Comparison of ENCODE assay signal across 18 cellular contexts in the genomic region with DNA sequence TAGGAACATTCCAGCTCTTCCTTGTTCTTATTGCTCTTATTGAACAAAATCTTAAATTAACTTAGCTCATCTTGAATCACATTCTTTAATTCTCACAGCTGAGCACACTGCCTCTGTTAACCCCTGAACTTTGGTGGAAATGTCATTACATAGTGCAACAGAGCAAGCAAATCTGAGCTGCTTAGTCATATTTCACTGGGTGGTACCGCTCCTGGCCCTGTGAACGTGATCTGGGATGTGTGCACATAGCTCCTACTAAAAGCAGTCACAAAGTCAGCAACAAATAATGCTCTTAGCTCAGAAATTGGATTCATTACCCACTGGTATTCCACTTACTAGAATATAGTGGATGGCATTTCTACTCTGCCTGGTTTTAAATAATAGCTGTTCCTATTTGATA. TPM values are rescaled to one million over a fixed set of nuclear protein-coding genes. Genes with fewer than 3 reads are reported as not detected.
A peak's percentile ranks its signal among the peaks of the same experiment; 100 is the strongest.
DNase-seq lines count a peak whose midpoint lies in the region; ATAC-seq lines count a peak whose summit lies in the region.
"Had no signal": no experiment of that assay in that cellular context is flagged by ENCODE, and none has a peak within 500 bp of the region (broad histone marks: within the 10 kb centered on the region; RNA-seq: fewer than 3 reads in every experiment).

No MANE protein-coding gene starts in this region.

- ATAC-seq in GM19035 (IDR thresholded peaks at IDR 0.05; ENCODE audit: unreplicated experiment): no peak
- ATAC-seq: GM12878 had no signal

- peaks cover 13% of the 10 kb centered on the region for H3K4me1 ChIP-seq in adipocyte (ENCODE audit: control insufficient read depth, insufficient read depth, low read length)

- H3K4me3 ChIP-seq in adipocyte (ENCODE audit: low read length): no peak overlapping the region
- H3K4me3 ChIP-seq: BLaER1, GM12878 had no signal

- no peaks in the 10 kb centered on the region for H3K27me3 ChIP-seq in adipocyte (replicated peaks; ENCODE audit: control insufficient read depth, insufficient read depth, low read length)

- DNase-seq in ACHN: peak; percentile 0
- peak; percentile 72 for DNase-seq in Caki2 (ENCODE audit: low read depth)
- peak; percentile 50 for DNase-seq in adipocyte (ENCODE audit: low read depth)
- peak; percentile 37 for DNase-seq in kidney glomerular epithelial cell (lab: John Stamatoyannopoulos, UW)
- no peak for DNase-seq in DMS153 (lab: John Stamatoyannopoulos, UW)
- no peak for DNase-seq in HuH-7.5 (ENCODE audit: low spot score)
- no peak for DNase-seq in DMS153 treated with DMSO at 0.1 percent for 48 hours (lab: John Stamatoyannopoulos, UW; ENCODE audit: unreplicated experiment)
- DNase-seq: activated CD4-positive, CD25-positive, alpha-beta regulatory T cell; aorta; immature natural killer cell; Kasumi-1; NCI-H1930; NCI-H526; stimulated activated CD4-positive, alpha-beta T cell treated with anti-CD3 and anti-CD28 coated beads, Interleukin-12 subunit alpha, Interleukin-12 subunit beta, amount 100 ng/mL, for 4 hours; SW 1271 had no signal

- in situ Hi-C loops in ACHN (cut with HindIII; ENCODE audit: low pct_ligation_motif_present, low pct_unique_long_range_greater_than_20kb, low sequenced_read_pairs) (no loop called here), Caki2 (cut with HindIII; ENCODE audit: low pct_unique_long_range_greater_than_20kb, low sequenced_read_pairs) (no loop called here)

- no peak overlapping the region for H3K9ac ChIP-seq in adipocyte (ENCODE audit: low read length)
- H3K9ac ChIP-seq: BLaER1 had no signal

- H3K9me3 ChIP-seq in adipocyte (ENCODE audit: control insufficient read depth, low read length): no peaks in the 10 kb centered on the region
- H3K9me3 ChIP-seq: BLaER1 had no signal

- no peaks in the 10 kb centered on the region for H3K36me3 ChIP-seq in adipocyte (ENCODE audit: control insufficient read depth, insufficient read depth, low read length, severe bottlenecking)
- H3K36me3 ChIP-seq: BLaER1 had no signal

RNA-seq across cellular contexts. Expression of a gene that starts 27.9 kb away (rescaled TPM):
- total RNA-seq in Caki2 (2014; rRNA removed; shearing (Covaris generic); ENCODE audit: low replicate concordance): 16.0 and 17.8 TPM in 2 replicates

Comparison
In these comparisons a context has a peak if more than half of its experiments do, and no peak if none do; other contexts are left out.
1. DNase-seq: peak in ACHN (single experiment), Caki2 (single experiment), adipocyte (single experiment) and kidney glomerular epithelial cell (single experiment); none in DMS153 (single experiment), HuH-7.5 (single experiment) and DMS153 treated with DMSO at 0.1 percent for 48 hours (single experiment).